In the genomic region with DNA sequence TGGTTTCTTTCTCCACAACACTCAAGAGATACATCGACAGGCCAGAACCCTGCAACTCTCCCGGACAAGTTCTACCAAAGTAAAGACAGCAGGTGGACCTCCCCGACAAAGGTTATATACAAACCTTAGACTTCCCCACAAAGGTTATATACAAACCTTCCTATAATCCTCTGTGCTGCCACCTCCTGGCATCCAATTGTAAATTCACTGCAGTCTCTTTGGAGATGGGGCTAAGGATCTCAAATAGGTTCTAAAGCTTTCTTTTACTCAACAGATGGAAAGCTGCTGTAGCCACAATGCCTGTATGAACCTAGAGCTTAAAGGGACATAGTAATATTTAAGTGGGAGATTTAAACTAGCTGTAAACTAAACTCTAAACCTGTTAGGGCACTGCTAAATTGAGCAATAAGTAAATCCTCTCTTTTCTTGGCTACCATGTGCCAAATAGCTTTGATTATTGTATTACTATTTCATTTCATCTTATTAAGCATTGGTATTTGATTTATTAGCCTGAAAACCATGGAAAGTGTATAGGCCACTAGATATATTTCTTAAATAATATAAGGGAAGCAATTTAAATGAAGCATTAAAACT, we compare ENCODE assay signal across 8 cellular contexts. TPM values are rescaled to one million over a fixed set of nuclear protein-coding genes. Genes with fewer than 3 reads are reported as not detected.
A peak's percentile ranks its signal among the peaks of the same experiment; 100 is the strongest.
DNase-seq lines count a peak whose midpoint lies in the region; ATAC-seq and TF ChIP-seq lines count a peak whose summit lies in the region.

No MANE protein-coding gene starts in this region.

- ATAC-seq in T-cell (replicated peaks in 1 of 4) (peak in 3 of 4 experiments; percentile 52 to 73 (median 57)), upper lobe of right lung (peak; percentile 86)

- H3K36me3 ChIP-seq in H7 (replicated peaks; ENCODE audit: control insufficient read depth, insufficient read depth, low read length) (no peaks in the 10 kb centered on the region), Karpas-422 (ENCODE audit: insufficient read depth, low read length) (no peaks in the 10 kb centered on the region), upper lobe of right lung (no peaks in the 10 kb centered on the region)

- POLR2A ChIA-PET in T-cell (lab: Charles Lee) = interaction anchor here (0.5 to 0.8 kb wide), 2 partner anchors 97 to 464 kb away, joined by 3 read pairs; no protein-coding TSS in a partner anchor

- H3K4me1 Mint-ChIP-seq in T-cell = peaks cover 4 to 7% (median 5%) of the 10 kb centered on the region in 3 donors

- peak; percentile 80 for TF ChIP-seq CTCF in 22Rv1 (IDR thresholded peaks at IDR 0.05)
- TF ChIP-seq CTCF in upper lobe of right lung (IDR thresholded peaks at IDR 0.05) = peak; percentile 65

- no peaks in the 10 kb centered on the region; the same call in 1 of the 2 replicates for H3K9me2 ChIP-seq in Karpas-422 (replicated peaks; ENCODE audit: insufficient read depth, low read length)

- DNase-seq in ELR (ENCODE audit: low read depth) (peak; percentile 69), H7 (peak; percentile 76), Karpas-422 (peak; percentile 72), T-cell (peak in 24 of 34 experiments; percentile 7 to 51 (median 29)), lung microvascular endothelial cell (ENCODE audit: low read depth in 2 of 2) (peak; percentile 56 to 60), upper lobe of right lung (no peak)
- peak; percentile 26 for DNase-seq in central memory CD4-positive, alpha-beta T cell

- H3K9me3 Mint-ChIP-seq in T-cell = no peaks in the 10 kb centered on the region

- no peak overlapping the region for H2AFZ ChIP-seq in Karpas-422 (ENCODE audit: low read length)

- intact Hi-C loops in upper lobe of right lung (cut with DNase I) = no loop called here

- H3K36me3 Mint-ChIP-seq in T-cell = peaks cover 6% of the 10 kb centered on the region

- H3K27ac ChIP-seq in 22Rv1 (no peak overlapping the region), Karpas-422 (ENCODE audit: low read length) (no peak overlapping the region), upper lobe of right lung (no peak overlapping the region)

- no peak overlapping the region for H3K27ac Mint-ChIP-seq in T-cell

- H3K4me3 Mint-ChIP-seq in T-cell = no peak overlapping the region

- H3K27me3 Mint-ChIP-seq in T-cell = no peaks in the 10 kb centered on the region

- no peak overlapping the region for H3K9ac ChIP-seq in Karpas-422 (ENCODE audit: low read length)

- CTCF ChIA-PET in T-cell (lab: Charles Lee) = interaction anchor here (0.6 to 3.0 kb wide), 14 partner anchors 9 to 73 kb away, joined by 3 to 22 read pairs (median 4); partner anchors contain the start of gene MREG (in 1 of the 2)

- H3K9me3 ChIP-seq in Karpas-422 (ENCODE audit: low read length) (no peaks in the 10 kb centered on the region), upper lobe of right lung (no peaks in the 10 kb centered on the region)

- H4K20me1 ChIP-seq in Karpas-422 (ENCODE audit: insufficient read depth, low read depth, low read length) = no peaks in the 10 kb centered on the region

- H3K4me3 ChIP-seq in H7 (ENCODE audit: insufficient read depth, low read depth, low read length) (no peak overlapping the region), Karpas-422 (ENCODE audit: low read length) (no peak overlapping the region), upper lobe of right lung (no peak overlapping the region)

- H3K27me3 ChIP-seq in H7 (ENCODE audit: control insufficient read depth, insufficient read depth, low read length) (no peaks in the 10 kb centered on the region), Karpas-422 (ENCODE audit: low read length) (no peaks in the 10 kb centered on the region), upper lobe of right lung (no peaks in the 10 kb centered on the region)

- no peak overlapping the region for H3K4me2 ChIP-seq in Karpas-422 (ENCODE audit: low read depth, low read length, poor library complexity, severe bottlenecking)

- no peaks in the 10 kb centered on the region for H3K4me1 ChIP-seq in Karpas-422 (ENCODE audit: low read length)
- peaks cover 5% of the 10 kb centered on the region for H3K4me1 ChIP-seq in upper lobe of right lung

- H3K79me2 ChIP-seq in Karpas-422 (ENCODE audit: low read length) = no peaks in the 10 kb centered on the region

RNA-seq across cellular contexts. Expression of gene MREG, which starts 9.8 kb away (rescaled TPM):
- total RNA-seq in H7 (2014; rRNA removed; shearing (Covaris generic)) = 12.5 and 14.9 TPM in 2 replicates
- 0.11 and 0.15 TPM in 2 replicates for total RNA-seq in Karpas-422 (2014; rRNA removed; shearing (Covaris generic); ENCODE audit: low replicate concordance)
- 1 to 10 TPM; 4.6 to 7.5 (median 6.3) TPM for total RNA-seq in T-cell
- 0.40 and 1.5 TPM in 2 replicates for total RNA-seq in lung microvascular endothelial cell
- 16.8 TPM for total RNA-seq in upper lobe of right lung

RNA-seq across cellular contexts. Expression of gene PECR, which starts 58.5 kb away (rescaled TPM):
- 12.1 and 15.1 TPM in 2 replicates for total RNA-seq in H7 (2014; rRNA removed; shearing (Covaris generic))
- 0.30 and 0.72 TPM in 2 replicates for total RNA-seq in Karpas-422 (2014; rRNA removed; shearing (Covaris generic); ENCODE audit: low replicate concordance)
- total RNA-seq in T-cell = 10 to 100 TPM; 17.4 to 26.2 (median 20.6) TPM
- total RNA-seq in lung microvascular endothelial cell = 6.5 and 10.9 TPM in 2 replicates
- 18.9 TPM for total RNA-seq in upper lobe of right lung

RNA-seq across cellular contexts. Expression of gene TMEM169, which starts 58.6 kb away (rescaled TPM):
- total RNA-seq in H7 (2014; rRNA removed; shearing (Covaris generic)) = 0.42 and 1.1 TPM in 2 replicates
- not detected in 2 replicates for total RNA-seq in Karpas-422 (2014; rRNA removed; shearing (Covaris generic); ENCODE audit: low replicate concordance)
- total RNA-seq in T-cell = 1 to 10 TPM; 1.8 to 4.3 (median 3.1) TPM
- total RNA-seq in lung microvascular endothelial cell = under 0.01 and 0.40 TPM in 2 replicates
- 1.4 TPM for total RNA-seq in upper lobe of right lung
